ENCODE assay signal across 19 cellular contexts in the genomic region with DNA sequence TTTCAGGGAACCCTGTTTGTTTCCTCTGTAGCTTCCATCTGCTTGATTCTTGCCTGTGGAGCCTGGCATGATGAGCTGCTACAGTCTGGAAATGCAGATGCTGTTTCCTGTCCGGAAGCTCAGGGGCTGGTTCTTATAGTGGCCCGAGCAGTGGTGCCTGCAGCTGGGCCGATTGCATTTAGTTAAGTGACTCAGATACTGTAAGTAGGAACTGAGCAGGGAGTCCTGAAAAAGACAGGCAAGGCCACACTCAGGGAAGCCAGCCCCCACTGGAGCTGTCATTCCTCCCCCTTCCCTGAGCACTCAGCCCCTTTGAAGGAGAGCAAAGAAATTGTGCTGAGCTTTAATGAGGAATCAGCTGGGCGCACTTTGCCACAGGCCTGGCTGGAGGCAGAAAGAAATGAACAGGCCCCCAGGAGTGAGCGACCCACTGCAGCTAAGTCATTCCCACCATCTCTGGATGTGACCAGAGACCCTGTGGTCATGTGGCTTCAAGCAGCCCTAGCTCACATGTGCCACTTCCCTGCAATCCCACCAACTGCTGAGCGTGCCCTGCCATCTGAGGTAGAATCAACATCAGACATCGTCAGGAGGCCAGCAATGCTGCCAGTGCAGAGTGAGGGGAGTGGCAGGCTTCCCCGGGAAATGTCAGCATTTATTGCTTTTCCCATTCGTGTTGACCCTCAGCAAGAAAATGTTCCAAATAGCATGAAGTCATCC.
DNase-seq lines count a peak whose midpoint lies in the region; ATAC-seq, FAIRE-seq and TF ChIP-seq lines count a peak whose summit lies in the region.
"Had no signal": no experiment of that assay in that cellular context is flagged by ENCODE, and none has a peak within 500 bp of the region (broad histone marks: within the 10 kb centered on the region; RNA-seq: fewer than 3 reads in every experiment).

No MANE protein-coding gene starts in this region.

- H3K27me3 ChIP-seq in H1 (replicated peaks in 1 of 4; ENCODE audit: control insufficient read depth in 3 of 4, extremely low read depth in 1 of 4, insufficient read depth in 3 of 4, low read length in 3 of 4) (peaks cover 0 to 1% (median 0%) of the 10 kb centered on the region in 4 experiments; a peak in 1 of 7 replicates), prostate gland (replicated peaks; ENCODE audit: insufficient read depth) (no peaks in the 10 kb centered on the region)
- H3K27me3 ChIP-seq: BLaER1 treated with 17β-estradiol and CSF1 and Interleukin-3, amounts not matched to agents 10 nM and 100 nM; tibial nerve had no signal

- no peaks in the 10 kb centered on the region for H3K36me3 Mint-ChIP-seq in activated CD4-positive, alpha-beta memory T cell treated with anti-CD3 and anti-CD28 coated beads, Interleukin-2, amount 10 ng/mL, durations not matched to agents 7 days and 5 days (ENCODE audit: low read depth)
- H3K36me3 Mint-ChIP-seq: activated naive CD8-positive, alpha-beta T cell had no signal

- no peak overlapping the region for H3K4me2 ChIP-seq in H1 (ENCODE audit: insufficient read depth in 1 of 2, low read depth in 2 of 2, low read length in 2 of 2)
- H3K4me2 ChIP-seq: BLaER1 treated with 17β-estradiol and CSF1 and Interleukin-3, amounts not matched to agents 10 nM and 100 nM had no signal

- no peak overlapping the region for H4K8ac ChIP-seq in H1 (ENCODE audit: extremely low read depth, insufficient read depth, low read length)

- CTCF ChIA-PET in H1 (lab: Charles Lee; ENCODE audit: partially characterized antibody) = interaction anchor here (0.5 to 2.5 kb wide), 8 partner anchors 9 to 134 kb away, joined by 3 to 11 read pairs (median 4); no protein-coding TSS in a partner anchor
- CTCF ChIA-PET in activated CD4-positive, alpha-beta memory T cell treated with anti-CD3 and anti-CD28 coated beads, Interleukin-2, amount 10 ng/mL, durations not matched to agents 7 days and 5 days (lab: Charles Lee) = no interaction called here

- H2AK5ac ChIP-seq in H1 (ENCODE audit: low read depth, low read length) = no peak overlapping the region

- no peaks in the 10 kb centered on the region; the same call in 1 of the 2 replicates for H3K79me1 ChIP-seq in H1 (ENCODE audit: low read depth, low read length)

- no peak for TF ChIP-seq RAD21 in H1 (IDR thresholded peaks at IDR 0.05 in 1 of 2, conservative IDR thresholded peaks at IDR 0.05 in 1 of 2; ENCODE audit: low read depth in 2 of 2, low read length in 2 of 2)

- POLR2A ChIA-PET in H1 (lab: Charles Lee; ENCODE audit: partially characterized antibody) = interaction anchor here (0.5 to 0.6 kb wide), 2 partner anchors 16 to 611 kb away, joined by 3 read pairs; no protein-coding TSS in a partner anchor
- POLR2A ChIA-PET in activated CD4-positive, alpha-beta memory T cell treated with anti-CD3 and anti-CD28 coated beads, Interleukin-2, amount 10 ng/mL, durations not matched to agents 7 days and 5 days (lab: Charles Lee) = no interaction called here

- 88% methylated on average over 9 of the region's 9 CpGs; no CpG with 5 or more reads in 1 of the 2 experiments for WGBS in H1 (ENCODE audit: extremely low coverage in 1 of 2, insufficient coverage in 1 of 2, insufficient read length in 1 of 2, insufficient replicate concordance in 2 of 2, low coverage in 1 of 2, low lambda C conversion rate in 2 of 2, missing lambda C conversion rate in 1 of 2), 2 experiments
- 46% methylated on average over 9 of the region's 9 CpGs for WGBS in prostate gland

- no peak overlapping the region for H2BK15ac ChIP-seq in H1 (ENCODE audit: low read length)

- H2BK20ac ChIP-seq in H1 (ENCODE audit: low read length) = no peak overlapping the region

- H3K9me3 Mint-ChIP-seq in activated CD4-positive, alpha-beta memory T cell treated with anti-CD3 and anti-CD28 coated beads, Interleukin-2, amount 10 ng/mL, durations not matched to agents 7 days and 5 days = peaks cover 4% of the 10 kb centered on the region

- no peak for TF ChIP-seq POLR2A in H1 (IDR thresholded peaks at IDR 0.05; ENCODE audit: control extremely low read depth in 1 of 2, low read depth in 2 of 2, low read length in 2 of 2)
- no peak for TF ChIP-seq POLR2A in prostate gland (IDR thresholded peaks at IDR 0.05)

- DNase-seq in AG20443 (ENCODE audit: low spot score) (peak; percentile 49), MV-4-11 (lab: John Stamatoyannopoulos, UW) (peak; percentile 41), H1 (ENCODE audit: low read depth in 1 of 2, low spot score in 2 of 2) (no peak), prostate gland (ENCODE audit: low spot score) (peak; percentile 26), foreskin melanocyte (no peak)
- DNase-seq in activated CD4-positive, alpha-beta memory T cell treated with anti-CD3 and anti-CD28 coated beads, Interleukin-2, amount 10 ng/mL, durations not matched to agents 7 days and 5 days = no peak
- DNase-seq: activated B cell treated with CpG ODN at 0.5 μM for 24 hours; DMS79; H9; NK-92 treated with Interleukin-12 subunit alpha and Interleukin-12 subunit beta, amount 100 ng/mL, for 24 hours; stimulated activated CD4-positive, alpha-beta T cell treated with anti-CD3 and anti-CD28 coated beads, Interleukin-2, amount 100 ng/mL, for 24 hours had no signal

- FAIRE-seq in H1 (lab: Jason Lieb, UNC) = no peak
- FAIRE-seq: GM12891, GM19239 had no signal

- H3K9me3 ChIP-seq in H1 (ENCODE audit: insufficient read depth in 2 of 2, low read depth in 1 of 2, low read length in 1 of 2) (peaks cover 6 to 11% of the 10 kb centered on the region in 2 experiments; a peak in 3 of 4 replicates), prostate gland (no peaks in the 10 kb centered on the region)

- intact Hi-C loops in prostate gland (cut with DNase I) = loop anchor here (5.0 to 10.0 kb wide), 2 partner anchors 92 to 141 kb away; no protein-coding TSS in a partner anchor

- no peak overlapping the region for H2BK5ac ChIP-seq in H1 (ENCODE audit: low read depth, low read length)

- H3K56ac ChIP-seq in H1 (replicated peaks; ENCODE audit: insufficient read length, low read depth, low read length) = no peak overlapping the region

- no peak overlapping the region for H4K5ac ChIP-seq in H1 (ENCODE audit: insufficient read length, low read depth, low read length)

- H3K9ac ChIP-seq in H1 (replicated peaks in 1 of 4; ENCODE audit: extremely low read depth in 1 of 4, low read depth in 3 of 4, low read length in 3 of 4) = no peak overlapping the region
- H3K9ac ChIP-seq: BLaER1 treated with 17β-estradiol and CSF1 and Interleukin-3, amounts not matched to agents 10 nM and 100 nM; parathyroid adenoma had no signal

- no peaks in the 10 kb centered on the region for H4K20me1 ChIP-seq in H1 (replicated peaks in 1 of 2; ENCODE audit: control insufficient read depth in 1 of 2, insufficient read depth in 2 of 2, low read length in 2 of 2)
- H4K20me1 ChIP-seq: BLaER1 treated with 17β-estradiol and CSF1 and Interleukin-3, amounts not matched to agents 10 nM and 100 nM had no signal

- H3K4ac ChIP-seq in H1 (replicated peaks; ENCODE audit: insufficient read length, low read depth, low read length) = no peak overlapping the region

- no peak for TF ChIP-seq EP300 in H1 (IDR thresholded peaks at IDR 0.05; ENCODE audit: borderline replicate concordance in 1 of 2, low read depth in 2 of 2, low read length in 2 of 2)

- H3K4me1 ChIP-seq in H1 (replicated peaks in 1 of 4; ENCODE audit: control insufficient read depth in 3 of 4, insufficient read depth in 4 of 4, low read length in 3 of 4) = no peaks in the 10 kb centered on the region
- peaks cover 10% of the 10 kb centered on the region for H3K4me1 ChIP-seq in prostate gland (replicated peaks)
- H3K4me1 ChIP-seq: BLaER1 treated with 17β-estradiol and CSF1 and Interleukin-3, amounts not matched to agents 10 nM and 100 nM; parathyroid adenoma had no signal

- H2BK12ac ChIP-seq in H1 (ENCODE audit: low read depth, low read length) = no peak overlapping the region

- H3K36me3 ChIP-seq in H1 (ENCODE audit: control insufficient read depth in 2 of 4, insufficient read depth in 4 of 4, low read length in 3 of 4) (no peaks in the 10 kb centered on the region; a peak in 1 of 8 replicates), prostate gland (no peaks in the 10 kb centered on the region)
- H3K36me3 ChIP-seq: tibial nerve had no signal

- H3K23ac ChIP-seq in H1 (ENCODE audit: insufficient read length) = no peak overlapping the region

- no peaks in the 10 kb centered on the region for H3K79me2 ChIP-seq in H1 (ENCODE audit: control insufficient read depth in 1 of 2, insufficient read depth in 2 of 2, low read length in 2 of 2)
- H3K79me2 ChIP-seq: parathyroid adenoma had no signal

- no peak overlapping the region for H3K27ac Mint-ChIP-seq in activated CD4-positive, alpha-beta memory T cell treated with anti-CD3 and anti-CD28 coated beads, Interleukin-2, amount 10 ng/mL, durations not matched to agents 7 days and 5 days
- H3K27ac Mint-ChIP-seq: activated B cell treated with CpG ODN at 0.5 μM for 24 hours; activated naive CD8-positive, alpha-beta T cell; H9 had no signal

- H3K18ac ChIP-seq in H1 (ENCODE audit: extremely low read depth, low read length) = no peak overlapping the region

- H2AFZ ChIP-seq in H1 (ENCODE audit: low read length) = no peak overlapping the region
- H2AFZ ChIP-seq: parathyroid adenoma had no signal

- H3K14ac ChIP-seq in H1 (ENCODE audit: insufficient read length) = no peak overlapping the region

- H3K27ac ChIP-seq in H1 (ENCODE audit: low read depth, low read length) (no peak overlapping the region), prostate gland (peak overlapping the region; percentile 47 to 73)
- H3K27ac ChIP-seq: BLaER1 treated with 17β-estradiol and CSF1 and Interleukin-3, amounts not matched to agents 10 nM and 100 nM; parathyroid adenoma had no signal

- H3K23me2 ChIP-seq in H1 (ENCODE audit: low read depth, low read length) = no peaks in the 10 kb centered on the region

- H3K4me1 Mint-ChIP-seq in activated CD4-positive, alpha-beta memory T cell treated with anti-CD3 and anti-CD28 coated beads, Interleukin-2, amount 10 ng/mL, durations not matched to agents 7 days and 5 days = no peaks in the 10 kb centered on the region
- H3K4me1 Mint-ChIP-seq: activated B cell treated with CpG ODN at 0.5 μM for 24 hours had no signal

- no peaks in the 10 kb centered on the region for H3K27me3 Mint-ChIP-seq in activated CD4-positive, alpha-beta memory T cell treated with anti-CD3 and anti-CD28 coated beads, Interleukin-2, amount 10 ng/mL, durations not matched to agents 7 days and 5 days
- H3K27me3 Mint-ChIP-seq: activated B cell treated with CpG ODN at 0.5 μM for 24 hours had no signal

- no peak overlapping the region for H4K91ac ChIP-seq in H1 (replicated peaks; ENCODE audit: insufficient read length, low read length)

- H3K4me3 Mint-ChIP-seq in activated CD4-positive, alpha-beta memory T cell treated with anti-CD3 and anti-CD28 coated beads, Interleukin-2, amount 10 ng/mL, durations not matched to agents 7 days and 5 days = no peak overlapping the region
- H3K4me3 Mint-ChIP-seq: activated B cell treated with CpG ODN at 0.5 μM for 24 hours; activated naive CD8-positive, alpha-beta T cell; H9 had no signal

- H2BK120ac ChIP-seq in H1 (replicated peaks; ENCODE audit: low read depth, low read length) = no peak overlapping the region

- no peak for TF ChIP-seq CTCF in H1 (IDR thresholded peaks at IDR 0.05; ENCODE audit: control extremely low read depth in 1 of 3, insufficient read depth in 1 of 3, low read depth in 1 of 3, low read length in 3 of 3)
- TF ChIP-seq CTCF in prostate gland (IDR thresholded peaks at IDR 0.05) = no peak

- no peak for ATAC-seq in GM19397 (IDR thresholded peaks at IDR 0.05; ENCODE audit: unreplicated experiment)
- ATAC-seq in HG03159 (IDR thresholded peaks at IDR 0.05; ENCODE audit: unreplicated experiment) = no peak

- H3K4me3 ChIP-seq in H1 (ENCODE audit: extremely low read depth in 1 of 4, insufficient read depth in 2 of 4, low read depth in 3 of 4, low read length in 4 of 4) = no peak overlapping the region
- no peak overlapping the region for H3K4me3 ChIP-seq in prostate gland
- H3K4me3 ChIP-seq: BLaER1 treated with 17β-estradiol and CSF1 and Interleukin-3, amounts not matched to agents 10 nM and 100 nM; tibial nerve had no signal

Comparison
In these comparisons a context has a peak if more than half of its experiments do, and no peak if none do; other contexts are left out.
1. DNase-seq: peak in AG20443 (single experiment), MV-4-11 (single experiment) and prostate gland (single experiment); none in H1 (0 of 2), foreskin melanocyte (single experiment) and activated CD4-positive, alpha-beta memory T cell treated with anti-CD3 and anti-CD28 coated beads, Interleukin-2, amount 10 ng/mL, durations not matched to agents 7 days and 5 days (single experiment).